ENCODE assay signal across 6 cellular contexts in the genomic region with DNA sequence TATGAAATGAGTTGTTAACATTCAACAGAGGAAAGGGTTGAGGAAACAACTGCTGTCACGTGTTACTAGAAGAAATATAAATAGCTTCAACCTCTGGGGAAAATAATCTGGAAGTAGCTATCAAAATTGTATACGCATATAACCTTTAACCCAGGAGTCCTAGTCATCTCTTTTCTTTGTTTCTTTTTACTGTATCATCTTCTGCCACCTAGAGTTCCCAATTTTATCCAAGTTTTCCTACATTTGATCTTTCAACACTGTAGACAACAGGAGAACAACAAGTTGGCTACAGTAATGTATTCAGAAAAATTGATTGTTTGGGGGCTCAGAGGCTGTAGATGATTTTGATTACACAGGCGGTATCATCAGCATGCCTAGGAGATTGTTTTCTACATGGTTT.
"Had no signal": no experiment of that assay in that cellular context is flagged by ENCODE, and none has a peak within 500 bp of the region (broad histone marks: within the 10 kb centered on the region; RNA-seq: fewer than 3 reads in every experiment).

No MANE protein-coding gene starts in this region.

- FAIRE-seq: HTR-8/SVneo, K562 had no signal

- H3K27ac ChIP-seq: HL-60 had no signal

- ATAC-seq: K562 had no signal

- DNase-seq: IMR-90, KBM-7, KG1 had no signal

- H3K4me3 ChIP-seq: K562 had no signal
